ENCODE assay signal across 19 cellular contexts in the genomic region with DNA sequence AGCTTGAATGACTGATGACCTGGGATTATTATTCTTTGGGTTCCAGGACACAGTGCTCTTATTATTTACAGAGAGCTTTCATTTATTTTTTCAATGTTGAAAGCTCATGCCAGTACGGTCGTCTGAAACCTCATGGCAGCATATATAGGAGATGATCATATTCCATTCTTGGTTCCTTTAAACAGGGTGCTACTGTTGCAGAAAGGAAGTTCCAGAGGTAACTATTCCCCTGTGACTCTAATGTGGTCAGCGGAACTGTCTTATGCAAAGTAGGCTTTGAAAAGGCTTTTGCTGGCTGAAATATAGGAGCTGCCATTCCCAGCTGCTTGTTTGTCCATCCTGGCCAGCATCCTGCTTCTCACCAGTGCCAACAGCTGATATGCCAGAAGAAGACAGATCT.
"Had no signal": no experiment of that assay in that cellular context is flagged by ENCODE, and none has a peak within 500 bp of the region (broad histone marks: within the 10 kb centered on the region; RNA-seq: fewer than 3 reads in every experiment).

No MANE protein-coding gene starts in this region.

- H3K27ac Mint-ChIP-seq: activated CD4-positive, alpha-beta memory T cell treated with anti-CD3 and anti-CD28 coated beads, Interleukin-2, amount 10 ng/mL, durations not matched to agents 7 days and 5 days; activated CD4-positive, alpha-beta T cell treated with anti-CD3 and anti-CD28 coated beads for 36 hours; activated naive CD4-positive, alpha-beta T cell treated with anti-CD3 and anti-CD28 coated beads for 36 hours; activated naive CD8-positive, alpha-beta T cell treated with anti-CD3 and anti-CD28 coated beads, Interleukin-2, amount 50 U/mL, for 24 hours; brain; effector memory CD8-positive, alpha-beta T cell; naive B cell; WTC11 had no signal

- H3K27ac ChIP-seq: esophagus squamous epithelium, prostate gland, right atrium auricular region, tibial artery had no signal

- H3K4me3 ChIP-seq: esophagus squamous epithelium, prostate gland, right atrium auricular region, tibial artery had no signal

- DNase-seq: activated CD4-positive, alpha-beta memory T cell treated with anti-CD3 and anti-CD28 coated beads, Interleukin-2, amount 10 ng/mL, durations not matched to agents 7 days and 5 days; activated CD4-positive, alpha-beta T cell treated with anti-CD3 and anti-CD28 coated beads for 36 hours; activated naive CD4-positive, alpha-beta T cell treated with anti-CD3 and anti-CD28 coated beads for 36 hours; activated naive CD8-positive, alpha-beta T cell treated with anti-CD3 and anti-CD28 coated beads, Interleukin-2, amount 50 U/mL, for 24 hours; activated T-cell treated with anti-CD3 and anti-CD28 coated beads, Interleukin-2, amount 50 U/mL, for 1 hour; anterior cingulate cortex; caudate nucleus; effector memory CD8-positive, alpha-beta T cell; esophagus squamous epithelium; left ventricle myocardium superior; naive B cell; stimulated activated CD4-positive, alpha-beta T cell treated with anti-CD3 and anti-CD28 coated beads, Interleukin-2, amount 100 ng/mL, for 24 hours; stimulated activated naive CD4-positive, alpha-beta T cell treated with Interleukin-2 at 50 U/mL for 16 hours; substantia nigra; tibial artery had no signal

- ATAC-seq: activated CD4-positive, alpha-beta T cell treated with anti-CD3 and anti-CD28 coated beads for 36 hours; activated naive CD8-positive, alpha-beta T cell treated with anti-CD3 and anti-CD28 coated beads, Interleukin-2, amount 50 U/mL, for 24 hours; effector memory CD8-positive, alpha-beta T cell; left ventricle myocardium superior; WTC11 had no signal

- H3K4me3 Mint-ChIP-seq: activated CD4-positive, alpha-beta memory T cell treated with anti-CD3 and anti-CD28 coated beads, Interleukin-2, amount 10 ng/mL, durations not matched to agents 7 days and 5 days; activated CD4-positive, alpha-beta T cell treated with anti-CD3 and anti-CD28 coated beads for 36 hours; activated naive CD4-positive, alpha-beta T cell treated with anti-CD3 and anti-CD28 coated beads for 36 hours; activated naive CD8-positive, alpha-beta T cell treated with anti-CD3 and anti-CD28 coated beads, Interleukin-2, amount 50 U/mL, for 24 hours; brain; effector memory CD8-positive, alpha-beta T cell; naive B cell; WTC11 had no signal

- H3K36me3 Mint-ChIP-seq: brain, naive B cell, WTC11 had no signal

- H3K9me3 Mint-ChIP-seq: activated CD4-positive, alpha-beta memory T cell treated with anti-CD3 and anti-CD28 coated beads, Interleukin-2, amount 10 ng/mL, durations not matched to agents 7 days and 5 days; activated naive CD8-positive, alpha-beta T cell treated with anti-CD3 and anti-CD28 coated beads, Interleukin-2, amount 50 U/mL, for 24 hours; effector memory CD8-positive, alpha-beta T cell had no signal

- H3K27me3 Mint-ChIP-seq: brain had no signal

- H3K36me3 ChIP-seq: esophagus squamous epithelium, prostate gland, right atrium auricular region, tibial artery had no signal

- H3K9me3 ChIP-seq: esophagus squamous epithelium, prostate gland, right atrium auricular region, tibial artery had no signal
